8 cellular contexts compared by ENCODE assay signal in the genomic region with DNA sequence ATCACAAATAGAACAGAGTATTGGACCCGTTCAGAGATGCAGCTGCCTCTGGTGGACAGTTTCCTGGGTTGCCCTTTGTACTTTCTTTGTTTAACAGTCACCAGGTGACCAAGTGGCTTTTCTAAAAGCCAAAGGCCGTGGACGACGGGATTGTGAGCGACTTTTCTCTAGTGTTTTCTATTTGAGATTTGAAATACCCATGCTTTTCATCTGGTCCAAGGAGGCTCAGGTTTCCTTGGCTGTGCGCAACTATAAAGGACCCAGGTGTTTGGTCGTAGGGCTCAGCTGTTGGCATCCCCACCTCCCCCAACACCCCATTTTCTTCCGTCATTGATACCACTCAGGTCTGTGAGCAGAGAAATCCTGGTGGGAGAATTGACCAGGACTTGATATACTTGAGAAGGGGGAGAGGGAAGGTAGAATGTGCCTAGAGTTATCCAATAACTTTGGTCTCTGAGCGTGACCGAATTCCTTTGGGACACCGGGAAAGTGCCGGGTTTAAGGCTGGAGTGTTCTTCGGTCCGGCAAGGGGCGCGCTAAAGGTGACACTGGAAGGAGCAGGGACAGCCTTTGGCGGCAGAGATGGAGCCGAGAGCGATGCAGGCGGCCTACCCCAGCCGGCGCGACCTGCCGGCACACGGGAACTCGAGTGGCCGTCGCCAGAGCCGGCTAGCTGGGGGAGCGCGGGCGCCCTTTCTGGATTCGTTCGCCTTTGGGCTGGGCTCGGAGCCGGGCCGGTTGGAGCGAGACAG.
DNase-seq lines count a peak whose midpoint lies in the region; ATAC-seq, FAIRE-seq and TF ChIP-seq lines count a peak whose summit lies in the region.

No MANE protein-coding gene starts in this region.

- no peak for TF ChIP-seq CTCF in CD14-positive monocyte (IDR thresholded peaks at IDR 0.05)
- no peak for TF ChIP-seq CTCF in activated CD8-positive, alpha-beta T cell treated with anti-CD3 and anti-CD28 coated beads for 36 hours (IDR thresholded peaks at IDR 0.05)

- peak; percentile 36 for FAIRE-seq in islet of Langerhans (lab: Jason Lieb, UNC)

- DNase-seq in CD14-positive monocyte (ENCODE audit: low spot score) (no peak), AML-193 (lab: John Stamatoyannopoulos, UW) (no peak), putamen (ENCODE audit: low spot score) (no peak)
- DNase-seq in activated CD8-positive, alpha-beta T cell treated with anti-CD3 and anti-CD28 coated beads for 36 hours, result peak; percentile 16
- no peak for DNase-seq in stimulated activated naive B cell treated with anti-CD40 and anti-IgM and Interleukin-4, amounts not matched to agents 10 μg/mL and 1 μg/mL and 100 μg/mL, for 72 hours
- no peak for DNase-seq in stimulated activated CD8-positive, alpha-beta memory T cell treated with anti-CD3 and anti-CD28 coated beads, Interleukin-4, amount 100 ng/mL, for 48 hours

- H3K27ac Mint-ChIP-seq in CD14-positive monocyte, result peak overlapping the region; percentile 35 to 92 (median 87)
- H3K27ac Mint-ChIP-seq in activated CD8-positive, alpha-beta T cell treated with anti-CD3 and anti-CD28 coated beads for 36 hours, result peak overlapping the region; percentile 49
- H3K27ac Mint-ChIP-seq in stimulated activated naive B cell treated with anti-CD40 and anti-IgM and Interleukin-4, amounts not matched to agents 10 μg/mL and 1 μg/mL and 100 μg/mL, for 72 hours, result peak overlapping the region; percentile 37

- ATAC-seq in HG03139 (IDR thresholded peaks at IDR 0.05; ENCODE audit: unreplicated experiment), result peak; percentile 22
- ATAC-seq in activated CD8-positive, alpha-beta T cell treated with anti-CD3 and anti-CD28 coated beads for 36 hours, result no peak
- ATAC-seq in stimulated activated naive B cell treated with anti-CD40 and anti-IgM and Interleukin-4, amounts not matched to agents 10 μg/mL and 1 μg/mL and 100 μg/mL, for 72 hours (replicated peaks), result no peak

- H3K9me3 Mint-ChIP-seq in CD14-positive monocyte, result no peaks in the 10 kb centered on the region
- no peaks in the 10 kb centered on the region for H3K9me3 Mint-ChIP-seq in activated CD8-positive, alpha-beta T cell treated with anti-CD3 and anti-CD28 coated beads for 36 hours
- H3K9me3 Mint-ChIP-seq in stimulated activated naive B cell treated with anti-CD40 and anti-IgM and Interleukin-4, amounts not matched to agents 10 μg/mL and 1 μg/mL and 100 μg/mL, for 72 hours, result no peaks in the 10 kb centered on the region

- CTCF ChIA-PET in activated CD8-positive, alpha-beta T cell treated with anti-CD3 and anti-CD28 coated beads for 36 hours (lab: Charles Lee), result interaction anchor here (1.5 to 4.6 kb wide), 3 partner anchors 9 to 310 kb away, joined by 4 to 45 read pairs (median 32); no protein-coding TSS in a partner anchor

- no peaks in the 10 kb centered on the region for H3K27me3 Mint-ChIP-seq in CD14-positive monocyte (ENCODE audit: low read depth in 3 of 3)
- no peaks in the 10 kb centered on the region for H3K27me3 Mint-ChIP-seq in activated CD8-positive, alpha-beta T cell treated with anti-CD3 and anti-CD28 coated beads for 36 hours
- H3K27me3 Mint-ChIP-seq in stimulated activated naive B cell treated with anti-CD40 and anti-IgM and Interleukin-4, amounts not matched to agents 10 μg/mL and 1 μg/mL and 100 μg/mL, for 72 hours, result no peaks in the 10 kb centered on the region

- H3K36me3 Mint-ChIP-seq in CD14-positive monocyte, result peaks cover 13 to 23% of the 10 kb centered on the region in 2 donors
- H3K36me3 Mint-ChIP-seq in activated CD8-positive, alpha-beta T cell treated with anti-CD3 and anti-CD28 coated beads for 36 hours (ENCODE audit: low read depth), result peaks cover 15% of the 10 kb centered on the region
- peaks cover 3 to 26% of the 10 kb centered on the region in 2 donors for H3K36me3 Mint-ChIP-seq in stimulated activated naive B cell treated with anti-CD40 and anti-IgM and Interleukin-4, amounts not matched to agents 10 μg/mL and 1 μg/mL and 100 μg/mL, for 72 hours

- intact Hi-C loops in CD14-positive monocyte (cut with micrococcal nuclease), result loop anchor here in 1 of 2 donors (5.0 kb wide), 1 partner anchor 306 kb away; no protein-coding TSS in a partner anchor
- intact Hi-C loops in activated CD8-positive, alpha-beta T cell treated with anti-CD3 and anti-CD28 coated beads for 36 hours (cut with micrococcal nuclease), result loop anchor here (10.0 kb wide), 1 partner anchor 213 kb away; no protein-coding TSS in a partner anchor

- POLR2A ChIA-PET in activated CD8-positive, alpha-beta T cell treated with anti-CD3 and anti-CD28 coated beads for 36 hours (lab: Charles Lee), result interaction anchor here (0.8 to 1.5 kb wide), 3 partner anchors 10 to 220 kb away, joined by 3 to 5 read pairs (median 4); no protein-coding TSS in a partner anchor

- peak overlapping the region; percentile 83 to 90 for H3K4me3 Mint-ChIP-seq in CD14-positive monocyte
- peak overlapping the region; percentile 80 for H3K4me3 Mint-ChIP-seq in activated CD8-positive, alpha-beta T cell treated with anti-CD3 and anti-CD28 coated beads for 36 hours
- H3K4me3 Mint-ChIP-seq in stimulated activated naive B cell treated with anti-CD40 and anti-IgM and Interleukin-4, amounts not matched to agents 10 μg/mL and 1 μg/mL and 100 μg/mL, for 72 hours, result peak overlapping the region; percentile 86 to 89

- peaks cover 61% of the 10 kb centered on the region for H3K4me1 Mint-ChIP-seq in CD14-positive monocyte
- H3K4me1 Mint-ChIP-seq in activated CD8-positive, alpha-beta T cell treated with anti-CD3 and anti-CD28 coated beads for 36 hours (ENCODE audit: low read depth), result peaks cover 67% of the 10 kb centered on the region
- peaks cover 33 to 42% of the 10 kb centered on the region in 2 donors for H3K4me1 Mint-ChIP-seq in stimulated activated naive B cell treated with anti-CD40 and anti-IgM and Interleukin-4, amounts not matched to agents 10 μg/mL and 1 μg/mL and 100 μg/mL, for 72 hours

Comparison
In these comparisons a context has a peak if more than half of its experiments do, and no peak if none do; other contexts are left out.
1. H3K27ac Mint-ChIP-seq: peak in every context shown above with its lines; median percentile 87 in CD14-positive monocyte; 49 in activated CD8-positive, alpha-beta T cell treated with anti-CD3 and anti-CD28 coated beads for 36 hours; 37 in stimulated activated naive B cell treated with anti-CD40 and anti-IgM and Interleukin-4, amounts not matched to agents 10 μg/mL and 1 μg/mL and 100 μg/mL, for 72 hours.